ENCODE assay signal across 1 cellular context in the genomic region with DNA sequence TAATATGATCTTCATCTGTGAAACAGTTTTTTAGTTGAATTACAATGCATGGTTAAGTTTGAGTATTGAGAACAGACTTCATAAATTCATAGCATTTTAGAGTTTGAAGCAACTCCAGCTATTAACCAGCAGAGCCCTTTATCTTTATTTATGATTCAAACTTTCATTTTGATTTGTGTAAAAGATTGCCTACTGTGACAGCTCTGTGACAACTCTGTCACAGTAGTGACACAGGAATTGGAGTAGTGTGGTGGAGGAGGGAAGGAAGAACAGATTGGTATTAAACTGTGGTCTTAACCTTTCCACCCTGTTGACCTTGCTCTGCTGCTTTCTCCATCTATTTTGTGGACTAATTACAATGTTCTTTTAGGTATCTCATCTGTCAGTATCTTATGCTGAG.
TF ChIP-seq lines count a peak whose summit lies in the region.

No MANE protein-coding gene starts in this region.

TF ChIP-seq in WTC11, 78 proteins besides CTCF, POLR2A, EP300 and RAD21 (continued from another document):
- TF ChIP-seq PRDM15 (CRISPR knock-in tag; IDR thresholded peaks at IDR 0.05) (no peak), RELA (CRISPR knock-in tag; IDR thresholded peaks at IDR 0.05; ENCODE audit: borderline replicate concordance) (no peak), NR2C2 (CRISPR knock-in tag; IDR thresholded peaks at IDR 0.05) (no peak), FOXP4 (CRISPR knock-in tag; IDR thresholded peaks at IDR 0.05) (no peak), MYBL2 (CRISPR knock-in tag; IDR thresholded peaks at IDR 0.05) (no peak), TCF7 (CRISPR knock-in tag; IDR thresholded peaks at IDR 0.05; ENCODE audit: low read depth) (no peak), SMAD4 (CRISPR knock-in tag; IDR thresholded peaks at IDR 0.05) (no peak)
- TF ChIP-seq, protein P1, sequence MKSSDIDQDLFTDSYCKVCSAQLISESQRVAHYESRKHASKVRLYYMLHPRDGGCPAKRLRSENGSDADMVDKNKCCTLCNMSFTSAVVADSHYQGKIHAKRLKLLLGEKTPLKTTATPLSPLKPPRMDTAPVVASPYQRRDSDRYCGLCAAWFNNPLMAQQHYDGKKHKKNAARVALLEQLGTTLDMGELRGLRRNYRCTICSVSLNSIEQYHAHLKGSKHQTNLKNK (CRISPR knock-in tag; IDR thresholded peaks at IDR 0.05), result no peak
